In the genomic region with DNA sequence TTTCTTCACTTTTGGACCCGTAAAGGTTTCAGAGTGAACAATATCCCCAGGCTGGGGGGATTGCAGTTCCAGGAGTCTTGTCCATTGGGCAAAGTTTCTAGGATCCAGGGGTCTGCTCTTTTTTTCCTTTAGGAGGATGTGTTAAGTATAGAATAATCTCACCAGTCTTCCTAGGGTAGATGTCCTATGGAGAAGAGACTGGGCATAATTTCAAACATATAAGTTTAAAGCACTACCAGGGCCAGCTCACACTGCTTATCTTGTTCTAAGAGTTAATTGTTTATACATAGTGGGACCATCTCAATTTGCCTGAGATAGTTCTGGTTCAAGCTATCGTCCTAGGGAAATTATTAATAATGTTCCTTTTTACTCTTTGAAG, we compare ENCODE assay signal across 1 cellular context.
TF ChIP-seq lines count a peak whose summit lies in the region.

No MANE protein-coding gene starts in this region.

TF ChIP-seq in HepG2, 621 proteins besides CTCF, POLR2A, EP300 and RAD21:
- TF ChIP-seq, protein P1, sequence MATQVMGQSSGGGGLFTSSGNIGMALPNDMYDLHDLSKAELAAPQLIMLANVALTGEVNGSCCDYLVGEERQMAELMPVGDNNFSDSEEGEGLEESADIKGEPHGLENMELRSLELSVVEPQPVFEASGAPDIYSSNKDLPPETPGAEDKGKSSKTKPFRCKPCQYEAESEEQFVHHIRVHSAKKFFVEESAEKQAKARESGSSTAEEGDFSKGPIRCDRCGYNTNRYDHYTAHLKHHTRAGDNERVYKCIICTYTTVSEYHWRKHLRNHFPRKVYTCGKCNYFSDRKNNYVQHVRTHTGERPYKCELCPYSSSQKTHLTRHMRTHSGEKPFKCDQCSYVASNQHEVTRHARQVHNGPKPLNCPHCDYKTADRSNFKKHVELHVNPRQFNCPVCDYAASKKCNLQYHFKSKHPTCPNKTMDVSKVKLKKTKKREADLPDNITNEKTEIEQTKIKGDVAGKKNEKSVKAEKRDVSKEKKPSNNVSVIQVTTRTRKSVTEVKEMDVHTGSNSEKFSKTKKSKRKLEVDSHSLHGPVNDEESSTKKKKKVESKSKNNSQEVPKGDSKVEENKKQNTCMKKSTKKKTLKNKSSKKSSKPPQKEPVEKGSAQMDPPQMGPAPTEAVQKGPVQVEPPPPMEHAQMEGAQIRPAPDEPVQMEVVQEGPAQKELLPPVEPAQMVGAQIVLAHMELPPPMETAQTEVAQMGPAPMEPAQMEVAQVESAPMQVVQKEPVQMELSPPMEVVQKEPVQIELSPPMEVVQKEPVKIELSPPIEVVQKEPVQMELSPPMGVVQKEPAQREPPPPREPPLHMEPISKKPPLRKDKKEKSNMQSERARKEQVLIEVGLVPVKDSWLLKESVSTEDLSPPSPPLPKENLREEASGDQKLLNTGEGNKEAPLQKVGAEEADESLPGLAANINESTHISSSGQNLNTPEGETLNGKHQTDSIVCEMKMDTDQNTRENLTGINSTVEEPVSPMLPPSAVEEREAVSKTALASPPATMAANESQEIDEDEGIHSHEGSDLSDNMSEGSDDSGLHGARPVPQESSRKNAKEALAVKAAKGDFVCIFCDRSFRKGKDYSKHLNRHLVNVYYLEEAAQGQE (IDR thresholded peaks at IDR 0.05; ENCODE audit: borderline replicate concordance in 1 of 2, low read depth in 1 of 2, low read length in 2 of 2): no peak
- no peak for TF ChIP-seq ZSCAN31 (CRISPR knock-in tag; IDR thresholded peaks at IDR 0.05; ENCODE audit: low read depth)
- 0 out of 4 replicates have a peak, but pooled peaks of 1 of the 2 experiments have one; percentile 4 for TF ChIP-seq KLF16 (CRISPR knock-in tag; IDR thresholded peaks at IDR 0.05)
- no peak for TF ChIP-seq ZNF484 (CRISPR knock-in tag; IDR thresholded peaks at IDR 0.05; ENCODE audit: borderline replicate concordance, low read depth)
- TF ChIP-seq STAG1 (CRISPR knock-in tag; IDR thresholded peaks at IDR 0.05): no peak
- no peak for TF ChIP-seq ZNF501 (CRISPR knock-in tag; IDR thresholded peaks at IDR 0.05)
- TF ChIP-seq ZBTB7B (CRISPR knock-in tag; IDR thresholded peaks at IDR 0.05): 0 out of 2 replicates have a peak, but pooled peaks have one; percentile 1
- TF ChIP-seq THAP11 (CRISPR knock-in tag; IDR thresholded peaks at IDR 0.05): 0 out of 2 replicates have a peak, but pooled peaks have one; percentile 3
- TF ChIP-seq, protein P2, sequence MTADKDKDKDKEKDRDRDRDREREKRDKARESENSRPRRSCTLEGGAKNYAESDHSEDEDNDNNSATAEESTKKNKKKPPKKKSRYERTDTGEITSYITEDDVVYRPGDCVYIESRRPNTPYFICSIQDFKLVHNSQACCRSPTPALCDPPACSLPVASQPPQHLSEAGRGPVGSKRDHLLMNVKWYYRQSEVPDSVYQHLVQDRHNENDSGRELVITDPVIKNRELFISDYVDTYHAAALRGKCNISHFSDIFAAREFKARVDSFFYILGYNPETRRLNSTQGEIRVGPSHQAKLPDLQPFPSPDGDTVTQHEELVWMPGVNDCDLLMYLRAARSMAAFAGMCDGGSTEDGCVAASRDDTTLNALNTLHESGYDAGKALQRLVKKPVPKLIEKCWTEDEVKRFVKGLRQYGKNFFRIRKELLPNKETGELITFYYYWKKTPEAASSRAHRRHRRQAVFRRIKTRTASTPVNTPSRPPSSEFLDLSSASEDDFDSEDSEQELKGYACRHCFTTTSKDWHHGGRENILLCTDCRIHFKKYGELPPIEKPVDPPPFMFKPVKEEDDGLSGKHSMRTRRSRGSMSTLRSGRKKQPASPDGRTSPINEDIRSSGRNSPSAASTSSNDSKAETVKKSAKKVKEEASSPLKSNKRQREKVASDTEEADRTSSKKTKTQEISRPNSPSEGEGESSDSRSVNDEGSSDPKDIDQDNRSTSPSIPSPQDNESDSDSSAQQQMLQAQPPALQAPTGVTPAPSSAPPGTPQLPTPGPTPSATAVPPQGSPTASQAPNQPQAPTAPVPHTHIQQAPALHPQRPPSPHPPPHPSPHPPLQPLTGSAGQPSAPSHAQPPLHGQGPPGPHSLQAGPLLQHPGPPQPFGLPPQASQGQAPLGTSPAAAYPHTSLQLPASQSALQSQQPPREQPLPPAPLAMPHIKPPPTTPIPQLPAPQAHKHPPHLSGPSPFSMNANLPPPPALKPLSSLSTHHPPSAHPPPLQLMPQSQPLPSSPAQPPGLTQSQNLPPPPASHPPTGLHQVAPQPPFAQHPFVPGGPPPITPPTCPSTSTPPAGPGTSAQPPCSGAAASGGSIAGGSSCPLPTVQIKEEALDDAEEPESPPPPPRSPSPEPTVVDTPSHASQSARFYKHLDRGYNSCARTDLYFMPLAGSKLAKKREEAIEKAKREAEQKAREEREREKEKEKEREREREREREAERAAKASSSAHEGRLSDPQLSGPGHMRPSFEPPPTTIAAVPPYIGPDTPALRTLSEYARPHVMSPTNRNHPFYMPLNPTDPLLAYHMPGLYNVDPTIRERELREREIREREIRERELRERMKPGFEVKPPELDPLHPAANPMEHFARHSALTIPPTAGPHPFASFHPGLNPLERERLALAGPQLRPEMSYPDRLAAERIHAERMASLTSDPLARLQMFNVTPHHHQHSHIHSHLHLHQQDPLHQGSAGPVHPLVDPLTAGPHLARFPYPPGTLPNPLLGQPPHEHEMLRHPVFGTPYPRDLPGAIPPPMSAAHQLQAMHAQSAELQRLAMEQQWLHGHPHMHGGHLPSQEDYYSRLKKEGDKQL (CRISPR knock-in tag; IDR thresholded peaks at IDR 0.05; ENCODE audit: low read depth): no peak
- TF ChIP-seq, protein P3, sequence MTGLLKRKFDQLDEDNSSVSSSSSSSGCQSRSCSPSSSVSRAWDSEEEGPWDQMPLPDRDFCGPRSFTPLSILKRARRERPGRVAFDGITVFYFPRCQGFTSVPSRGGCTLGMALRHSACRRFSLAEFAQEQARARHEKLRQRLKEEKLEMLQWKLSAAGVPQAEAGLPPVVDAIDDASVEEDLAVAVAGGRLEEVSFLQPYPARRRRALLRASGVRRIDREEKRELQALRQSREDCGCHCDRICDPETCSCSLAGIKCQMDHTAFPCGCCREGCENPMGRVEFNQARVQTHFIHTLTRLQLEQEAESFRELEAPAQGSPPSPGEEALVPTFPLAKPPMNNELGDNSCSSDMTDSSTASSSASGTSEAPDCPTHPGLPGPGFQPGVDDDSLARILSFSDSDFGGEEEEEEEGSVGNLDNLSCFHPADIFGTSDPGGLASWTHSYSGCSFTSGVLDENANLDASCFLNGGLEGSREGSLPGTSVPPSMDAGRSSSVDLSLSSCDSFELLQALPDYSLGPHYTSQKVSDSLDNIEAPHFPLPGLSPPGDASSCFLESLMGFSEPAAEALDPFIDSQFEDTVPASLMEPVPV (CRISPR knock-in tag; IDR thresholded peaks at IDR 0.05): no peak
- no peak for TF ChIP-seq ZNF451 (CRISPR knock-in tag; IDR thresholded peaks at IDR 0.05)
- TF ChIP-seq POLR2G (IDR thresholded peaks at IDR 0.05; ENCODE audit: low read depth, low read length): no peak
